In the genomic region with DNA sequence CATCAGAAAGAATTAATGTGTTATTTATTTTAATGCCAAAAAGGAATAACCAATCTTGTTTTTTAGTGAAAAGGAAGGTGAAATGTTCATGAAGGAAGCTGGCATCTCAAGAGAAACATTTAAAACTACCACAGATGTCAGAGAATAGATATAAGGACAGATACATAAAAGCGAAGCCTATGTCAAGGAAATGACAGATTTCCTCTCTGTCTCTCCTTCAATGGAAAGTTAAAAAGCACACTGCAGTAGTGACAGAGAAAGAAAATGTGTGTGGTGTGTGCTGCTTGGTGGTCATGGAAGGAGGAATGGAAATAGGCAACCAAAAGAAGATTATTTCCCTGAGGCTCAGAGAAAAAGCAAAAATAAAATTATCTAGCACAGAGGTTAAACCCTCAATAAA, we compare ENCODE assay signal across 36 cellular contexts. TPM values are rescaled to one million over a fixed set of nuclear protein-coding genes. Genes with fewer than 3 reads are reported as not detected.
"Had no signal": no experiment of that assay in that cellular context is flagged by ENCODE, and none has a peak within 500 bp of the region (broad histone marks: within the 10 kb centered on the region; RNA-seq: fewer than 3 reads in every experiment).

No MANE protein-coding gene starts in this region.

- H3K27ac Mint-ChIP-seq: dendritic cell treated with granulocyte-macrophage colony-stimulating factor and Interleukin-4, amounts not matched to agents 40 ng/mL and 50 ng/mL, for 4 days; endodermal cell; mesothelial cell of epicardium; natural killer cell; stimulated activated effector memory CD8-positive, alpha-beta T cell treated with anti-CD3 and anti-CD28 coated beads, Interleukin-12 subunit alpha, Interleukin-12 subunit beta, amount 100 ng/mL, for 72 hours; type B pancreatic cell had no signal

- H3K27ac ChIP-seq: colonic mucosa, epithelial cell of prostate, foreskin keratinocyte, gastroesophageal sphincter, heart right ventricle, left lung, ovary, psoas muscle, sigmoid colon, testis, tibial artery had no signal

- H3K27me3 ChIP-seq: colonic mucosa, ovary, sigmoid colon, testis had no signal

- H3K9me3 ChIP-seq: colonic mucosa, gastroesophageal sphincter, heart right ventricle, left lung, ovary, psoas muscle, sigmoid colon, testis, tibial artery had no signal

- ATAC-seq: esophagus mucosa; foreskin keratinocyte; gastroesophageal sphincter; heart right ventricle; left cardiac atrium; left lung; natural killer cell; psoas muscle; right cardiac atrium; stimulated activated effector memory CD8-positive, alpha-beta T cell treated with anti-CD3 and anti-CD28 coated beads, Interleukin-12 subunit alpha, Interleukin-12 subunit beta, amount 100 ng/mL, for 72 hours; stimulated activated naive CD8-positive, alpha-beta T cell treated with anti-CD3 and anti-CD28 coated beads, Interleukin-15, Interleukin-2, amounts not matched to agents 100 U/mL and 50 U/mL, for 24 hours had no signal

- H3K4me1 ChIP-seq: colonic mucosa, gastroesophageal sphincter, heart right ventricle, psoas muscle, sigmoid colon, testis, tibial artery had no signal

- H3K4me3 ChIP-seq: colonic mucosa, gastroesophageal sphincter, heart right ventricle, left lung, ovary, psoas muscle, sigmoid colon, testis, tibial artery had no signal

- H3K36me3 ChIP-seq: colonic mucosa, gastroesophageal sphincter, heart right ventricle, left lung, ovary, sigmoid colon, tibial artery had no signal

- H3K9me3 Mint-ChIP-seq: dendritic cell treated with granulocyte-macrophage colony-stimulating factor and Interleukin-4, amounts not matched to agents 40 ng/mL and 50 ng/mL, for 4 days; endodermal cell; mesothelial cell of epicardium; natural killer cell; stimulated activated effector memory CD8-positive, alpha-beta T cell treated with anti-CD3 and anti-CD28 coated beads, Interleukin-12 subunit alpha, Interleukin-12 subunit beta, amount 100 ng/mL, for 72 hours; type B pancreatic cell had no signal

- H3K4me3 Mint-ChIP-seq: dendritic cell treated with granulocyte-macrophage colony-stimulating factor and Interleukin-4, amounts not matched to agents 40 ng/mL and 50 ng/mL, for 4 days; endodermal cell; mesothelial cell of epicardium; natural killer cell; stimulated activated effector memory CD8-positive, alpha-beta T cell treated with anti-CD3 and anti-CD28 coated beads, Interleukin-12 subunit alpha, Interleukin-12 subunit beta, amount 100 ng/mL, for 72 hours; type B pancreatic cell had no signal

- DNase-seq: colonic mucosa; effector CD8-positive, alpha-beta T cell; endodermal cell; foreskin keratinocyte; heart right ventricle; hippocampal formation; left cardiac atrium; left lung; mesenchymal stem cell; natural killer cell; occipital lobe; ovary; posterior cingulate gyrus; psoas muscle; right cardiac atrium; sigmoid colon; stimulated activated CD4-positive, alpha-beta T cell treated with anti-CD3 and anti-CD28 coated beads, Interleukin-2, amount 100 ng/mL, for 24 hours; stimulated activated CD4-positive, alpha-beta T cell treated with anti-CD3 and anti-CD28 coated beads, Interleukin-4, amount 100 ng/mL, for 24 hours; stimulated activated naive CD8-positive, alpha-beta T cell treated with anti-CD3 and anti-CD28 coated beads, Interleukin-15, Interleukin-2, amounts not matched to agents 100 U/mL and 50 U/mL, for 24 hours; substantia nigra; testis; tibial artery had no signal

- H3K4me1 Mint-ChIP-seq: mesothelial cell of epicardium, natural killer cell had no signal

- H3K36me3 Mint-ChIP-seq: mesothelial cell of epicardium; natural killer cell; stimulated activated effector memory CD8-positive, alpha-beta T cell treated with anti-CD3 and anti-CD28 coated beads, Interleukin-12 subunit alpha, Interleukin-12 subunit beta, amount 100 ng/mL, for 72 hours; type B pancreatic cell had no signal

RNA-seq across cellular contexts. Expression of a gene that starts 9.2 kb away (rescaled TPM):
- total RNA-seq: colonic mucosa, esophagus mucosa, foreskin keratinocyte, gastroesophageal sphincter, heart right ventricle, kidney epithelial cell, left cardiac atrium, left lung, lower leg skin, lung microvascular endothelial cell, mesothelial cell of epicardium, mucosa of gallbladder, natural killer cell, occipital lobe, ovary, psoas muscle, renal cortical epithelial cell, right cardiac atrium, sigmoid colon, skeletal muscle tissue, urinary bladder had no signal
- polyA plus RNA-seq: foreskin keratinocyte, heart right ventricle, ovary, psoas muscle, right cardiac atrium, sigmoid colon, urinary bladder had no signal

RNA-seq across cellular contexts. Expression of a gene that starts 46.2 kb away (rescaled TPM):
- total RNA-seq: colonic mucosa, natural killer cell, skeletal muscle tissue had no signal
